ENCODE assay signal across 20 cellular contexts in the genomic region with DNA sequence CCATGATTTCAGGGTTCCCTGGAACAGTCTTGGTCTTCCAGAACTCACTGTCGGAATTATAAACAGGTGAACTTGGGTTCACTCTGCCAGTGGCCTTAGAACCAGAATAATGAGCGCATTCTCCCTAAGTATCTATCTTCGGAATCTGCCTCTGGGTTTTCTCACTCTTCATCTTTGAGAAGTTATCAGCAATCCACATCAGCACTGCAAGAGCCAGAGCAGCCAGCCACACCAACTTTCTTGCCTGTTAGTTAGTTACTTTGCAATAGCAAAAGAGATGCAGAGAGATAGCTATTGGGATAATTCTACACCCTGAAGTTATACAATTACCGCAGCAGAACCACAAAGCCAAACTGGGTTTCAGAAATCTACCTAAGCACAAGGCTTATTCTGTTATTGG. TPM values are rescaled to one million over a fixed set of nuclear protein-coding genes. Genes with fewer than 3 reads are reported as not detected.
DNase-seq lines count a peak whose midpoint lies in the region; ATAC-seq, FAIRE-seq and TF ChIP-seq lines count a peak whose summit lies in the region.
"Had no signal": no experiment of that assay in that cellular context is flagged by ENCODE, and none has a peak within 500 bp of the region (broad histone marks: within the 10 kb centered on the region; RNA-seq: fewer than 3 reads in every experiment).

No MANE protein-coding gene starts in this region.

- no peak overlapping the region for H3K9ac ChIP-seq in SK-N-SH
- H3K9ac ChIP-seq: KMS-11 had no signal

- H3K27me3 Mint-ChIP-seq in activated CD8-positive, alpha-beta memory T cell treated with anti-CD3 and anti-CD28 coated beads, Interleukin-2, amount 10 ng/mL, durations not matched to agents 7 days and 5 days: no peaks in the 10 kb centered on the region
- no peaks in the 10 kb centered on the region for H3K27me3 Mint-ChIP-seq in naive thymus-derived CD4-positive, alpha-beta T cell

- H3K36me3 ChIP-seq in SK-N-SH (replicated peaks in 1 of 2; ENCODE audit: control insufficient read depth in 1 of 2, insufficient read depth in 2 of 2, low read length in 1 of 2): peaks cover 2 to 14% of the 10 kb centered on the region in 2 experiments
- H3K36me3 ChIP-seq in naive thymus-derived CD4-positive, alpha-beta T cell (ENCODE audit: control insufficient read depth in 2 of 3, insufficient read depth in 3 of 3, low read length in 3 of 3): peaks cover 0 to 21% (median 0%) of the 10 kb centered on the region in 3 experiments
- H3K36me3 ChIP-seq: MG63 had no signal

- peak; percentile 15 for ATAC-seq in activated CD8-positive, alpha-beta memory T cell treated with anti-CD3 and anti-CD28 coated beads, Interleukin-2, amount 10 ng/mL, durations not matched to agents 7 days and 5 days
- ATAC-seq in naive thymus-derived CD4-positive, alpha-beta T cell: peak; percentile 18
- no peak for ATAC-seq in HG03354 (IDR thresholded peaks at IDR 0.05; ENCODE audit: poor library complexity, severe bottlenecking, unreplicated experiment)
- ATAC-seq: GM23338, HepG2 had no signal

- intact Hi-C loops in naive thymus-derived CD4-positive, alpha-beta T cell (cut with micrococcal nuclease): no loop called here

- H3K4me2 ChIP-seq in SK-N-SH: no peak overlapping the region
- H3K4me2 ChIP-seq: GM23338, KMS-11 had no signal

- FAIRE-seq in RCC 7860 (lab: Jason Lieb, UNC): no peak
- FAIRE-seq: A204.1, HepG2 had no signal

- peaks cover 31% of the 10 kb centered on the region for H3K36me3 Mint-ChIP-seq in activated CD8-positive, alpha-beta memory T cell treated with anti-CD3 and anti-CD28 coated beads, Interleukin-2, amount 10 ng/mL, durations not matched to agents 7 days and 5 days
- peaks cover 3 to 27% (median 10%) of the 10 kb centered on the region in 5 donors for H3K36me3 Mint-ChIP-seq in naive thymus-derived CD4-positive, alpha-beta T cell

- peak overlapping the region in 1 of 2 experiments; percentile 51; a peak in 2 of 4 replicates for H3K27ac ChIP-seq in SK-N-SH (ENCODE audit: low read depth in 2 of 2, low read length in 1 of 2)
- no peak overlapping the region for H3K27ac ChIP-seq in naive thymus-derived CD4-positive, alpha-beta T cell (ENCODE audit: low read depth, low read length)
- H3K27ac ChIP-seq: KMS-11, Peyer's patch had no signal

- peaks cover 0 to 23% of the 10 kb centered on the region in 2 experiments; a peak in 2 of 4 replicates for H3K4me1 ChIP-seq in SK-N-SH (ENCODE audit: control insufficient read depth in 1 of 2, insufficient read depth in 2 of 2, low read depth in 1 of 2, low read length in 1 of 2)
- H3K4me1 ChIP-seq in naive thymus-derived CD4-positive, alpha-beta T cell (ENCODE audit: control insufficient read depth in 2 of 2, insufficient read depth in 2 of 2, low read length in 2 of 2): peaks cover 0 to 4% of the 10 kb centered on the region in 2 donors
- H3K4me1 ChIP-seq: Peyer's patch had no signal

- POLR2A ChIA-PET in SK-N-SH (lab: Yijun Ruan, JAX): interaction anchor here (1.4 kb wide), 1 partner anchor 123 kb away, joined by 3 read pairs; no protein-coding TSS in a partner anchor
- POLR2A ChIA-PET in naive thymus-derived CD4-positive, alpha-beta T cell (lab: Charles Lee): interaction anchor here (1.1 to 2.0 kb wide), 3 partner anchors 10 to 124 kb away, joined by 3 to 7 read pairs (median 5); no protein-coding TSS in a partner anchor

- H3K27ac Mint-ChIP-seq in activated CD8-positive, alpha-beta memory T cell treated with anti-CD3 and anti-CD28 coated beads, Interleukin-2, amount 10 ng/mL, durations not matched to agents 7 days and 5 days: no peak overlapping the region
- peak overlapping the region in 1 of 9 donors; percentile 4 for H3K27ac Mint-ChIP-seq in naive thymus-derived CD4-positive, alpha-beta T cell
- H3K27ac Mint-ChIP-seq: GM23338 had no signal

- H2AFZ ChIP-seq in SK-N-SH (ENCODE audit: low read depth): no peak overlapping the region
- H2AFZ ChIP-seq: GM23338 had no signal

- H3F3A ChIP-seq in SK-N-SH (replicated peaks; ENCODE audit: insufficient read depth): peaks cover 7% of the 10 kb centered on the region

- peak in 1 of 2 experiments; percentile 85; a peak in 2 of 4 replicates for TF ChIP-seq EP300 in SK-N-SH (IDR thresholded peaks at IDR 0.05; ENCODE audit: borderline replicate concordance in 1 of 2, low read depth in 1 of 2, low read length in 1 of 2)

- no peaks in the 10 kb centered on the region for H3K9me2 ChIP-seq in SK-N-SH

- TF ChIP-seq CTCF in SK-N-SH (IDR thresholded peaks at IDR 0.05): no peak

- no peaks in the 10 kb centered on the region for H3K9me3 ChIP-seq in SK-N-SH
- no peaks in the 10 kb centered on the region for H3K9me3 ChIP-seq in naive thymus-derived CD4-positive, alpha-beta T cell (ENCODE audit: control insufficient read depth in 2 of 3, low read length in 3 of 3)
- H3K9me3 ChIP-seq: MG63, Peyer's patch had no signal

- CTCF ChIA-PET in activated CD8-positive, alpha-beta memory T cell treated with anti-CD3 and anti-CD28 coated beads, Interleukin-2, amount 10 ng/mL, durations not matched to agents 7 days and 5 days (lab: Charles Lee): interaction anchor here (0.7 to 11.6 kb wide), 8 partner anchors 10 to 121 kb away, joined by 3 to 203 read pairs (median 6); partner anchors contain the start of gene CCR4
- CTCF ChIA-PET in SK-N-SH (lab: Yijun Ruan, JAX): interaction anchor here (0.6 to 5.3 kb wide), 6 partner anchors 12 to 337 kb away, joined by 3 to 32 read pairs (median 5); no protein-coding TSS in a partner anchor
- CTCF ChIA-PET in naive thymus-derived CD4-positive, alpha-beta T cell (lab: Charles Lee): interaction anchor here (1.1 to 7.5 kb wide), 3 partner anchors 11 to 122 kb away, joined by 3 to 141 read pairs (median 5); partner anchors contain the start of gene CCR4

- DNase-seq in activated CD8-positive, alpha-beta memory T cell treated with anti-CD3 and anti-CD28 coated beads, Interleukin-2, amount 10 ng/mL, durations not matched to agents 7 days and 5 days: no peak
- no peak for DNase-seq in activated CD8-positive, alpha-beta memory T cell treated with anti-CD3 and anti-CD28 coated beads, Interleukin-2, amount 50 U/mL, for 4 hours
- DNase-seq in SK-N-SH (no peak), RCC 7860 (ENCODE audit: low spot score) (no peak), NCI-H446 treated with DMSO at 0.1 percent for 48 hours (lab: John Stamatoyannopoulos, UW) (no peak)
- peak; percentile 17 for DNase-seq in central memory CD4-positive, alpha-beta T cell
- DNase-seq in naive thymus-derived CD4-positive, alpha-beta T cell: no peak
- DNase-seq: DND-41, MG63, NCI-H1105, NCI-H187, NCI-H446, NCI-H82, Peyer's patch, SHP77 had no signal

- H3K4me3 ChIP-seq in SK-N-SH (ENCODE audit: low read depth in 2 of 2, low read length in 1 of 2): no peak overlapping the region
- no peak overlapping the region for H3K4me3 ChIP-seq in naive thymus-derived CD4-positive, alpha-beta T cell (ENCODE audit: low read length)
- H3K4me3 ChIP-seq: GM23338, MG63, Peyer's patch had no signal

- H3K27me3 ChIP-seq in SK-N-SH (ENCODE audit: insufficient read depth): no peaks in the 10 kb centered on the region
- H3K27me3 ChIP-seq in naive thymus-derived CD4-positive, alpha-beta T cell (ENCODE audit: control insufficient read depth in 2 of 2, insufficient read depth in 2 of 2, low read length in 2 of 2): no peaks in the 10 kb centered on the region
- H3K27me3 ChIP-seq: MG63, Peyer's patch had no signal

- peaks cover 8% of the 10 kb centered on the region for H3K79me2 ChIP-seq in SK-N-SH (ENCODE audit: insufficient read depth)

- H3K9me3 Mint-ChIP-seq in activated CD8-positive, alpha-beta memory T cell treated with anti-CD3 and anti-CD28 coated beads, Interleukin-2, amount 10 ng/mL, durations not matched to agents 7 days and 5 days (ENCODE audit: low read depth): no peaks in the 10 kb centered on the region
- H3K9me3 Mint-ChIP-seq in naive thymus-derived CD4-positive, alpha-beta T cell: no peaks in the 10 kb centered on the region
- H3K9me3 Mint-ChIP-seq: GM23338 had no signal

- peaks cover 53% of the 10 kb centered on the region for H3K4me1 Mint-ChIP-seq in activated CD8-positive, alpha-beta memory T cell treated with anti-CD3 and anti-CD28 coated beads, Interleukin-2, amount 10 ng/mL, durations not matched to agents 7 days and 5 days
- peaks cover 10 to 36% (median 21%) of the 10 kb centered on the region in 7 donors for H3K4me1 Mint-ChIP-seq in naive thymus-derived CD4-positive, alpha-beta T cell

- 84% methylated on average over 4 of the region's 4 CpGs for WGBS in SK-N-SH (ENCODE audit: low lambda C conversion rate)

- peaks cover 7% of the 10 kb centered on the region; the same call in 1 of the 2 replicates for H4K20me1 ChIP-seq in SK-N-SH (ENCODE audit: insufficient read depth)

- TF ChIP-seq RAD21 in SK-N-SH (IDR thresholded peaks at IDR 0.05; ENCODE audit: low read length): no peak

- no peak overlapping the region for H3K4me3 Mint-ChIP-seq in activated CD8-positive, alpha-beta memory T cell treated with anti-CD3 and anti-CD28 coated beads, Interleukin-2, amount 10 ng/mL, durations not matched to agents 7 days and 5 days
- H3K4me3 Mint-ChIP-seq in naive thymus-derived CD4-positive, alpha-beta T cell: no peak overlapping the region
- H3K4me3 Mint-ChIP-seq: GM23338 had no signal

TF ChIP-seq in SK-N-SH, 30 proteins besides CTCF, POLR2A, EP300 and RAD21 (continues in another document):
- TF ChIP-seq RFX5 (IDR thresholded peaks at IDR 0.05; ENCODE audit: low read length): no peak

RNA-seq across cellular contexts. Expression of gene GLB1, which starts 25.8 kb away (rescaled TPM):
- total RNA-seq in activated CD8-positive, alpha-beta memory T cell treated with anti-CD3 and anti-CD28 coated beads, Interleukin-2, amount 10 ng/mL, durations not matched to agents 7 days and 5 days: 10 to 100 TPM; 44.9 to 48.1 TPM
- 80.3 and 102 TPM in 2 replicates for polyA plus RNA-seq in SK-N-SH (2012; rRNA removed)
- 74.7 and 84.2 TPM in 2 replicates for polyA plus RNA-seq in SK-N-SH (2012; cell fraction: cytosol; rRNA removed)
- 84.8 and 88.0 TPM in 2 replicates for polyA plus RNA-seq in SK-N-SH (2012; cell fraction: nucleus; rRNA removed)
- 10 to 100 TPM; 21.0 to 52.7 (median 33.8) TPM for total RNA-seq in naive thymus-derived CD4-positive, alpha-beta T cell
- polyA plus RNA-seq in naive thymus-derived CD4-positive, alpha-beta T cell: 10 to 100 TPM; 15.5 to 21.4 TPM

RNA-seq across cellular contexts. Expression of gene TMPPE, which starts 25.8 kb away (rescaled TPM):
- 1 to 10 TPM; 8.7 to 9.4 TPM for total RNA-seq in activated CD8-positive, alpha-beta memory T cell treated with anti-CD3 and anti-CD28 coated beads, Interleukin-2, amount 10 ng/mL, durations not matched to agents 7 days and 5 days
- polyA plus RNA-seq in SK-N-SH (2012; rRNA removed): 1.4 and 1.7 TPM in 2 replicates
- polyA plus RNA-seq in SK-N-SH (2012; cell fraction: cytosol; rRNA removed): 1.1 and 1.7 TPM in 2 replicates
- polyA plus RNA-seq in SK-N-SH (2012; cell fraction: nucleus; rRNA removed): 1.4 and 1.6 TPM in 2 replicates
- total RNA-seq in naive thymus-derived CD4-positive, alpha-beta T cell: 10 to 100 TPM in 2 of 5 experiments, 1 to 10 TPM in 3; 5.4 to 16.0 (median 7.9) TPM
- 1 to 10 TPM in 1 of 2 donors, under 1 TPM in 1; 0.60 to 1.1 TPM for polyA plus RNA-seq in naive thymus-derived CD4-positive, alpha-beta T cell

RNA-seq across cellular contexts. Expression of gene CRTAP, which starts 42.6 kb away (rescaled TPM):
- total RNA-seq in activated CD8-positive, alpha-beta memory T cell treated with anti-CD3 and anti-CD28 coated beads, Interleukin-2, amount 10 ng/mL, durations not matched to agents 7 days and 5 days: 10 to 100 TPM; 28.0 to 40.3 TPM
- polyA plus RNA-seq in SK-N-SH (2012; rRNA removed): 198 and 240 TPM in 2 replicates
- polyA plus RNA-seq in SK-N-SH (2012; cell fraction: cytosol; rRNA removed): 246 and 266 TPM in 2 replicates
- polyA plus RNA-seq in SK-N-SH (2012; cell fraction: nucleus; rRNA removed): 41.2 and 84.3 TPM in 2 replicates
- total RNA-seq in naive thymus-derived CD4-positive, alpha-beta T cell: 10 to 100 TPM; 27.1 to 86.1 (median 46.4) TPM
- 10 to 100 TPM; 37.4 to 59.3 TPM for polyA plus RNA-seq in naive thymus-derived CD4-positive, alpha-beta T cell
